Comparison of ENCODE assay signal across 8 cellular contexts in genomic region chr20:35663516-35663812, GRCh38. TPM values are rescaled to one million over a fixed set of nuclear protein-coding genes. Genes with fewer than 3 reads are reported as not detected.
A peak's percentile ranks its signal among the peaks of the same experiment; 100 is the strongest.
DNase-seq lines count a peak whose midpoint lies in the region; ATAC-seq lines count a peak whose summit lies in the region.

No MANE protein-coding gene starts in this region.

- H3K36me3 Mint-ChIP-seq in activated naive CD4-positive, alpha-beta T cell treated with anti-CD3 and anti-CD28 coated beads, Interleukin-2, amount 50 U/mL, for 24 hours: peaks cover 7% of the 10 kb centered on the region

- H3K27me3 ChIP-seq in thymus (ENCODE audit: control insufficient read depth, insufficient read depth): no peaks in the 10 kb centered on the region

- H3K4me1 Mint-ChIP-seq in activated naive CD4-positive, alpha-beta T cell treated with anti-CD3 and anti-CD28 coated beads, Interleukin-2, amount 50 U/mL, for 24 hours: peaks cover 54% of the 10 kb centered on the region

- peak overlapping the region; percentile 100 for H3K27ac Mint-ChIP-seq in activated naive CD4-positive, alpha-beta T cell treated with anti-CD3 and anti-CD28 coated beads, Interleukin-2, amount 50 U/mL, for 24 hours

- H3K36me3 ChIP-seq in thymus (ENCODE audit: control insufficient read depth, insufficient read depth): no peaks in the 10 kb centered on the region

- no peak for DNase-seq in activated naive CD4-positive, alpha-beta T cell (lab: John Stamatoyannopoulos, UW)
- peak; percentile 43 for DNase-seq in kidney tubule cell (ENCODE audit: low spot score)

- H3K27me3 Mint-ChIP-seq in activated naive CD4-positive, alpha-beta T cell treated with anti-CD3 and anti-CD28 coated beads, Interleukin-2, amount 50 U/mL, for 24 hours: no peaks in the 10 kb centered on the region

- no peaks in the 10 kb centered on the region for H3K9me3 Mint-ChIP-seq in activated naive CD4-positive, alpha-beta T cell treated with anti-CD3 and anti-CD28 coated beads, Interleukin-2, amount 50 U/mL, for 24 hours

- H3K4me3 Mint-ChIP-seq in activated naive CD4-positive, alpha-beta T cell treated with anti-CD3 and anti-CD28 coated beads, Interleukin-2, amount 50 U/mL, for 24 hours: peak overlapping the region; percentile 93

- no peaks in the 10 kb centered on the region for H3K9me3 ChIP-seq in thymus (ENCODE audit: control insufficient read depth)

- H3K4me1 ChIP-seq in thymus (ENCODE audit: control insufficient read depth, insufficient read depth, low read length): peaks cover 23% of the 10 kb centered on the region

- H3K27ac ChIP-seq in adipose tissue (ENCODE audit: low read depth, low read length) (peak overlapping the region; percentile 44), thymus (ENCODE audit: low read depth) (peak overlapping the region; percentile 99)

- ATAC-seq in HG02938 (IDR thresholded peaks at IDR 0.05; ENCODE audit: unreplicated experiment) (no peak), HG03342 (IDR thresholded peaks at IDR 0.05; ENCODE audit: unreplicated experiment) (no peak), GM18858 (IDR thresholded peaks at IDR 0.05; ENCODE audit: unreplicated experiment) (no peak)

- peak overlapping the region; percentile 91 for H3K4me3 ChIP-seq in thymus (ENCODE audit: low read length)

- WGBS in adipose tissue, 3 donors: 0 to 1% (median 0%) methylated on average over 7 of the region's 7 CpGs
- WGBS in thymus: under 1% methylated on average over 7 of the region's 7 CpGs

RNA-seq across cellular contexts. Expression of gene CPNE1, which starts 1.2 kb away (rescaled TPM):
- 100 to 1,000 TPM in 2 of 3 donors, 10 to 100 TPM in 1; 79.7 to 146 (median 105) TPM for polyA plus RNA-seq in adipose tissue
- polyA plus RNA-seq in thymus: 238 TPM

RNA-seq across cellular contexts. Expression of gene RBM12, which starts 1.2 kb away (rescaled TPM):
- polyA plus RNA-seq in adipose tissue (10 to 100 TPM in 2 of 3 donors, 1 to 10 TPM in 1; 6.4 to 19.5 (median 17.8) TPM), thymus (24.8 TPM)

RNA-seq across cellular contexts. Expression of gene NFS1, which starts 35.7 kb away (rescaled TPM):
- polyA plus RNA-seq in adipose tissue: 10 to 100 TPM; 16.9 to 34.6 (median 17.6) TPM
- polyA plus RNA-seq in thymus: 25.5 TPM

RNA-seq across cellular contexts. Expression of gene ROMO1, which starts 35.7 kb away (rescaled TPM):
- polyA plus RNA-seq in adipose tissue (100 to 1,000 TPM; 211 to 389 (median 355) TPM), thymus (296 TPM)

RNA-seq across cellular contexts. Expression of gene SPAG4, which starts 47.8 kb away (rescaled TPM):
- polyA plus RNA-seq in adipose tissue (10 to 100 TPM in 1 of 3 donors, 1 to 10 TPM in 2; 2.8 to 45.5 (median 3.2) TPM), thymus (4.4 TPM)
